1 cellular context compared by ENCODE assay signal in the genomic region with DNA sequence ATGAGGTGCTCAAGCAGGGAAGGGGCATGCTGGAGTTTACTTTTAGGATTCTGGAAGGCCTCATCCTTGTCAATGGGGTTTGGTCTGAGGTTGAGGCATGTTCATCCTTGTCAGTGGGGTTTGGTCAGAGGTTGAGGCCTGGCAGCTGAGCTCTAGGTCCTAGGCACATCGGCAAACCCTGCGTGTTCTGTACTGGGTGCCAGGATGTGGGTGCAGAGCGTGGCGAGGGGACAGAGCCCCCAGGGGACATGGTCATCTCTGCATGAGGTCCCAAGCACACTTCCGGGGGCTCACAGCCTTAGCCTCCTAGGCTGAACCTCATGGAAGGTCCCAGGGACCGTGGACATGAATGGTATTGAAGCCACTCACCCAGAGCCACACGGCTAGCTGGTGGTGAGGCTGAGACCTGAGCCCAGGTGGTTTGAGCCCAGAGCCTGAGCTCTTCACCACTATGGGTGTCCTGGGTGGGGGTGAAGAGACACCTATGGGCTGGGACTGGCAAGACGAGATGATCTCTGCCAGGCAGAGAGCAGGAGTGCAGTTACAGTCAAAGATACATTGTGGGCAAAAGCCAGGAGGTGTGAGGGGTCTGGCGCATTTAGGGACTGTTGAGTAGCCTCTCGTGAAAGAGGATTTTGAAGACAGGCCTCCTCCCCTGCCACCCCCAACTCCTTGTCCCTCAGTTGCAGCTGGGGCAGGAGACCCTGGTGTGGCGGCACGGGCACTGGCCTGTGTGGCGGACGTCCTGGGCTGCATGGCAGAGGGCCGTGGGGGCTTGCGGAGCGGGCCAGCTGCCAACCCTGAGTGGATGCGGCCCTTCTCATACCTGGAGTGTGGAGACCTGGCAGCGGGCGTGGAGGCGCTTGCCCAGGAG.
A peak's percentile ranks its signal among the peaks of the same experiment; 100 is the strongest.
TF ChIP-seq lines count a peak whose summit lies in the region.

No MANE protein-coding gene starts in this region.

TF ChIP-seq in HepG2, 621 proteins besides CTCF, POLR2A, EP300 and RAD21:
- TF ChIP-seq NFE2L2 (IDR thresholded peaks at IDR 0.05; ENCODE audit: low read length) (no peak), TBX3 (IDR thresholded peaks at IDR 0.05; ENCODE audit: borderline replicate concordance) (no peak), HMG20A (CRISPR knock-in tag; IDR thresholded peaks at IDR 0.05; ENCODE audit: borderline replicate concordance) (no peak), ARHGAP35 (CRISPR knock-in tag; IDR thresholded peaks at IDR 0.05; ENCODE audit: borderline replicate concordance) (no peak), STAG1 (CRISPR knock-in tag; IDR thresholded peaks at IDR 0.05) (peak; percentile 51), ARNT2 (CRISPR knock-in tag; IDR thresholded peaks at IDR 0.05; ENCODE audit: low read depth) (no peak), AGO2 (optimal IDR thresholded peaks at IDR 0.05; ENCODE audit: low read depth, low read length) (peak; percentile 5)
